Comparison of ENCODE assay signal across 10 cellular contexts in genomic region chr6:17957488-17957887, GRCh38. TPM values are rescaled to one million over a fixed set of nuclear protein-coding genes. Genes with fewer than 3 reads are reported as not detected.
DNase-seq lines count a peak whose midpoint lies in the region; ATAC-seq and TF ChIP-seq lines count a peak whose summit lies in the region.
"Had no signal": no experiment of that assay in that cellular context is flagged by ENCODE, and none has a peak within 500 bp of the region (broad histone marks: within the 10 kb centered on the region; RNA-seq: fewer than 3 reads in every experiment).

No MANE protein-coding gene starts in this region.

- H4K20me1 ChIP-seq in SK-N-SH (ENCODE audit: insufficient read depth) = 0 out of 2 replicates have a peak, but pooled peaks cover 13% of the 10 kb centered on the region

- H3K27me3 Mint-ChIP-seq in stimulated activated naive B cell treated with anti-CD40 and anti-IgM and Interleukin-4, amounts not matched to agents 10 μg/mL and 1 μg/mL and 100 μg/mL, for 72 hours = peaks cover 0 to 6% of the 10 kb centered on the region in 2 donors
- peaks cover 34% of the 10 kb centered on the region for H3K27me3 Mint-ChIP-seq in activated naive CD4-positive, alpha-beta T cell treated with anti-CD3 and anti-CD28 coated beads for 36 hours (ENCODE audit: low read depth)

- H3K27me3 ChIP-seq in cardiac muscle cell (no peaks in the 10 kb centered on the region), SK-N-SH (ENCODE audit: insufficient read depth) (no peaks in the 10 kb centered on the region)
- H3K27me3 ChIP-seq: SJSA1 had no signal

- H3K79me2 ChIP-seq in SK-N-SH (ENCODE audit: insufficient read depth) = peaks cover 94% of the 10 kb centered on the region

- H3K4me3 ChIP-seq in cardiac muscle cell = no peak overlapping the region
- no peak overlapping the region for H3K4me3 ChIP-seq in fibroblast of pulmonary artery (replicated peaks; ENCODE audit: low read depth, low read length)
- H3K4me3 ChIP-seq in SK-N-SH (ENCODE audit: low read depth in 2 of 2, low read length in 1 of 2) = no peak overlapping the region
- H3K4me3 ChIP-seq: SJSA1 had no signal

- intact Hi-C loops in Right ventricle myocardium superior (cut with DNase I) = no loop called here
- intact Hi-C loops in activated naive CD4-positive, alpha-beta T cell treated with anti-CD3 and anti-CD28 coated beads for 36 hours (cut with micrococcal nuclease) = no loop called here

- H3K9me3 ChIP-seq in cardiac muscle cell (ENCODE audit: low read depth) = no peaks in the 10 kb centered on the region
- H3K9me3 ChIP-seq in SK-N-SH = no peaks in the 10 kb centered on the region
- H3K9me3 ChIP-seq: SJSA1 had no signal

- TF ChIP-seq CTCF in cardiac muscle cell (IDR thresholded peaks at IDR 0.05; ENCODE audit: low read depth, low read length) = no peak
- no peak for TF ChIP-seq CTCF in fibroblast of pulmonary artery (IDR thresholded peaks at IDR 0.05; ENCODE audit: low read length, missing control alignments)
- no peak for TF ChIP-seq CTCF in SK-N-SH (IDR thresholded peaks at IDR 0.05)

- H3K4me1 Mint-ChIP-seq in stimulated activated naive B cell treated with anti-CD40 and anti-IgM and Interleukin-4, amounts not matched to agents 10 μg/mL and 1 μg/mL and 100 μg/mL, for 72 hours = peaks cover 0 to 17% of the 10 kb centered on the region in 2 donors
- no peaks in the 10 kb centered on the region for H3K4me1 Mint-ChIP-seq in activated naive CD4-positive, alpha-beta T cell treated with anti-CD3 and anti-CD28 coated beads for 36 hours (ENCODE audit: low read depth)

- TF ChIP-seq RAD21 in SK-N-SH (IDR thresholded peaks at IDR 0.05; ENCODE audit: low read length) = no peak

- no CpG with 5 or more reads among the region's 1 CpG for WGBS in SK-N-SH (ENCODE audit: low lambda C conversion rate)

- peaks cover 14% of the 10 kb centered on the region for H3K4me1 ChIP-seq in cardiac muscle cell (ENCODE audit: low read depth)
- H3K4me1 ChIP-seq in SK-N-SH (ENCODE audit: control insufficient read depth in 1 of 2, insufficient read depth in 2 of 2, low read depth in 1 of 2, low read length in 1 of 2) = peaks cover 3 to 16% of the 10 kb centered on the region in 2 experiments; a peak in 3 of 4 replicates
- H3K4me1 ChIP-seq: parathyroid adenoma had no signal

- no peaks in the 10 kb centered on the region for H3K9me3 Mint-ChIP-seq in stimulated activated naive B cell treated with anti-CD40 and anti-IgM and Interleukin-4, amounts not matched to agents 10 μg/mL and 1 μg/mL and 100 μg/mL, for 72 hours
- no peaks in the 10 kb centered on the region for H3K9me3 Mint-ChIP-seq in activated naive CD4-positive, alpha-beta T cell treated with anti-CD3 and anti-CD28 coated beads for 36 hours

- DNase-seq in cardiac muscle cell (ENCODE audit: low read depth in 1 of 2, low spot score in 1 of 2) (peak in 1 of 2 donors; percentile 46), Right ventricle myocardium superior (no peak), fibroblast of pulmonary artery (ENCODE audit: low read depth) (peak; percentile 29), NCI-H2171 (lab: John Stamatoyannopoulos, UW) (no peak), SK-N-SH (no peak)
- DNase-seq in stimulated activated naive B cell treated with anti-CD40 and anti-IgM and Interleukin-4, amounts not matched to agents 10 μg/mL and 1 μg/mL and 100 μg/mL, for 72 hours = peak; percentile 7
- no peak for DNase-seq in activated naive CD4-positive, alpha-beta T cell treated with anti-CD3 and anti-CD28 coated beads for 36 hours

- H3K36me3 ChIP-seq in cardiac muscle cell (no peaks in the 10 kb centered on the region), SK-N-SH (replicated peaks in 1 of 2; ENCODE audit: control insufficient read depth in 1 of 2, insufficient read depth in 2 of 2, low read length in 1 of 2) (peaks cover 0 to 3% of the 10 kb centered on the region in 2 experiments)

- no peak overlapping the region for H3K9ac ChIP-seq in SK-N-SH
- H3K9ac ChIP-seq: parathyroid adenoma had no signal

- H3K4me3 Mint-ChIP-seq in stimulated activated naive B cell treated with anti-CD40 and anti-IgM and Interleukin-4, amounts not matched to agents 10 μg/mL and 1 μg/mL and 100 μg/mL, for 72 hours = no peak overlapping the region
- no peak overlapping the region for H3K4me3 Mint-ChIP-seq in activated naive CD4-positive, alpha-beta T cell treated with anti-CD3 and anti-CD28 coated beads for 36 hours

- no peak overlapping the region for H3K4me2 ChIP-seq in SK-N-SH

- H2AFZ ChIP-seq in SK-N-SH (ENCODE audit: low read depth) = no peak overlapping the region
- H2AFZ ChIP-seq: parathyroid adenoma had no signal

- H3K27ac Mint-ChIP-seq in stimulated activated naive B cell treated with anti-CD40 and anti-IgM and Interleukin-4, amounts not matched to agents 10 μg/mL and 1 μg/mL and 100 μg/mL, for 72 hours = peak overlapping the region; percentile 62
- no peak overlapping the region for H3K27ac Mint-ChIP-seq in activated naive CD4-positive, alpha-beta T cell treated with anti-CD3 and anti-CD28 coated beads for 36 hours

- ATAC-seq in Right ventricle myocardium superior (ENCODE audit: poor library complexity) = no peak
- peak; percentile 72 for ATAC-seq in HG03378 (IDR thresholded peaks at IDR 0.05; ENCODE audit: unreplicated experiment)
- ATAC-seq in stimulated activated naive B cell treated with anti-CD40 and anti-IgM and Interleukin-4, amounts not matched to agents 10 μg/mL and 1 μg/mL and 100 μg/mL, for 72 hours (replicated peaks) = peak; percentile 95 to 97

- H3K27ac ChIP-seq in cardiac muscle cell (peak overlapping the region; percentile 49), SK-N-SH (ENCODE audit: low read depth in 2 of 2, low read length in 1 of 2) (no peak overlapping the region)
- H3K27ac ChIP-seq: parathyroid adenoma, SJSA1 had no signal

- no peaks in the 10 kb centered on the region for H3K9me2 ChIP-seq in SK-N-SH

- POLR2A ChIA-PET in SK-N-SH (lab: Yijun Ruan, JAX) = no interaction called here

- TF ChIP-seq EP300 in SK-N-SH (IDR thresholded peaks at IDR 0.05; ENCODE audit: borderline replicate concordance in 1 of 2, low read depth in 1 of 2, low read length in 1 of 2) = no peak

- CTCF ChIA-PET in activated naive CD4-positive, alpha-beta T cell treated with anti-CD3 and anti-CD28 coated beads for 36 hours (lab: Charles Lee) = no interaction called here
- CTCF ChIA-PET in SK-N-SH (lab: Yijun Ruan, JAX) = no interaction called here

- peaks cover 10% of the 10 kb centered on the region for H3F3A ChIP-seq in SK-N-SH (replicated peaks; ENCODE audit: insufficient read depth)

- no peaks in the 10 kb centered on the region for H3K36me3 Mint-ChIP-seq in stimulated activated naive B cell treated with anti-CD40 and anti-IgM and Interleukin-4, amounts not matched to agents 10 μg/mL and 1 μg/mL and 100 μg/mL, for 72 hours
- H3K36me3 Mint-ChIP-seq in activated naive CD4-positive, alpha-beta T cell treated with anti-CD3 and anti-CD28 coated beads for 36 hours (ENCODE audit: low read depth) = no peaks in the 10 kb centered on the region

TF ChIP-seq in SK-N-SH, 30 proteins besides CTCF, POLR2A, EP300 and RAD21 (continues in another document):
- TF ChIP-seq TEAD4 (IDR thresholded peaks at IDR 0.05; ENCODE audit: borderline replicate concordance, insufficient read depth) = no peak
- TF ChIP-seq CHD2 (IDR thresholded peaks at IDR 0.05; ENCODE audit: low read length, partially characterized antibody) = no peak
- TF ChIP-seq MEF2A (IDR thresholded peaks at IDR 0.05; ENCODE audit: borderline replicate concordance, low read depth) = no peak
- TF ChIP-seq USF1 (IDR thresholded peaks at IDR 0.05; ENCODE audit: borderline replicate concordance, low read depth) = no peak
- no peak for TF ChIP-seq FOSL2 (IDR thresholded peaks at IDR 0.05; ENCODE audit: borderline replicate concordance, low read depth)
- no peak for TF ChIP-seq RFX5 (IDR thresholded peaks at IDR 0.05; ENCODE audit: low read length)
- TF ChIP-seq ELF1 (IDR thresholded peaks at IDR 0.05) = no peak
- no peak for TF ChIP-seq RCOR1 (IDR thresholded peaks at IDR 0.05; ENCODE audit: low read length)
- TF ChIP-seq USF2 (IDR thresholded peaks at IDR 0.05; ENCODE audit: borderline replicate concordance, low read depth, low read length) = no peak
- TF ChIP-seq PBX3 (IDR thresholded peaks at IDR 0.05) = no peak
- TF ChIP-seq NFIC (IDR thresholded peaks at IDR 0.05; ENCODE audit: borderline replicate concordance) = no peak
- no peak for TF ChIP-seq FOXJ3 (CRISPR knock-in tag; IDR thresholded peaks at IDR 0.05)
- TF ChIP-seq GATA2 (CRISPR knock-in tag; IDR thresholded peaks at IDR 0.05) = no peak
- TF ChIP-seq NRF1 (IDR thresholded peaks at IDR 0.05; ENCODE audit: low read depth, low read length) = no peak
- TF ChIP-seq SMC3 (IDR thresholded peaks at IDR 0.05; ENCODE audit: low read depth, low read length) = no peak

RNA-seq across cellular contexts. Expression of gene KIF13A, which starts 29.9 kb away (rescaled TPM):
- total RNA-seq in cardiac muscle cell (55.8 and 96.9 TPM in 2 replicates), Right ventricle myocardium superior (52.7 TPM)
- polyA plus RNA-seq in cardiac muscle cell (39.1 and 65.2 TPM in 2 replicates), SK-N-SH (2012; rRNA removed) (18.2 and 23.1 TPM in 2 replicates)
- not detected for total RNA-seq in activated naive CD4-positive, alpha-beta T cell treated with anti-CD3 and anti-CD28 coated beads for 36 hours
- polyA plus RNA-seq in SK-N-SH (2012; cell fraction: cytosol; rRNA removed) = 20.1 and 21.5 TPM in 2 replicates
- 14.1 and 23.0 TPM in 2 replicates for polyA plus RNA-seq in SK-N-SH (2012; cell fraction: nucleus; rRNA removed)

Comparison
In these comparisons a context has a peak if more than half of its experiments do, and no peak if none do; other contexts are left out.
1. DNase-seq: peak in fibroblast of pulmonary artery (single experiment) and stimulated activated naive B cell treated with anti-CD40 and anti-IgM and Interleukin-4, amounts not matched to agents 10 μg/mL and 1 μg/mL and 100 μg/mL, for 72 hours (single experiment); none in Right ventricle myocardium superior (single experiment), activated naive CD4-positive, alpha-beta T cell treated with anti-CD3 and anti-CD28 coated beads for 36 hours (single experiment), NCI-H2171 (single experiment) and SK-N-SH (single experiment).
2. RNA of gene KIF13A, which starts 29.9 kb away (total RNA-seq): 55.8 to 96.9 TPM in cardiac muscle cell and 52.7 TPM in Right ventricle myocardium superior (single experiment); not detected in activated naive CD4-positive, alpha-beta T cell treated with anti-CD3 and anti-CD28 coated beads for 36 hours; every median in the first group is over 10 times any median in the second.